Comparison of ENCODE assay signal across 18 cellular contexts in the genomic region with DNA sequence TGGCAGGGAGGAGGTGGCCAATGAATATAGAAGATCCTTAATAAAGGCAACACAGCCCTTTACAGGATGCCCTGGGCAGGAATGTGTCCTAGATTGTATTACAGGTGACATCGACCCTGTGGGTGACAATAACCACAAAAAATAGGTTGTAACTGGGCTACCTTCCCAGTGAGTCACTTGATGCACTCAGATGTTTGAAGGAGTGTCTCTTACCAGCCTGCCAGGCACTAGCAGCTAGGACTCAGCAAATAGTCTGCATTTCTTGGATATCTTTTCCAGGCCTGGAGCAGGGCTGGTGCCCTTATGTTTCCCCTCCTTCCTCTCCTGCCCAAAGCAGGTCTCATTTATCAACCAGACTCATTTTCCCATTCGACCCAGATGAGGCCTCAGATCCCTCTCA. TPM values are rescaled to one million over a fixed set of nuclear protein-coding genes. Genes with fewer than 3 reads are reported as not detected.
DNase-seq lines count a peak whose midpoint lies in the region; ATAC-seq, FAIRE-seq and TF ChIP-seq lines count a peak whose summit lies in the region.
"Had no signal": no experiment of that assay in that cellular context is flagged by ENCODE, and none has a peak within 500 bp of the region (broad histone marks: within the 10 kb centered on the region; RNA-seq: fewer than 3 reads in every experiment).

No MANE protein-coding gene starts in this region.

- H3K79me2 ChIP-seq in PC-9 (ENCODE audit: low read depth) = no peaks in the 10 kb centered on the region
- no peaks in the 10 kb centered on the region for H3K79me2 ChIP-seq in keratinocyte (ENCODE audit: control insufficient read depth, insufficient read depth, low read length)

- CTCF ChIA-PET in PC-9 (lab: Charles Lee) = no interaction called here

- FAIRE-seq in keratinocyte (lab: Jason Lieb, UNC) (peak; percentile 23), urothelium cell line (lab: Jason Lieb, UNC) (no peak)

- intact Hi-C loops in Right ventricle myocardium inferior (cut with DNase I) = no loop called here
- intact Hi-C loops in cardiac septum (cut with DNase I) = no loop called here
- intact Hi-C loops in PC-9 (cut with micrococcal nuclease; ENCODE audit: unreplicated experiment) = loop anchor here (5.0 kb wide), 1 partner anchor 50 kb away; a partner anchor contains a TSS

- H3K27ac ChIP-seq in PC-9 = no peak overlapping the region
- H3K27ac ChIP-seq in keratinocyte (ENCODE audit: control insufficient read depth, insufficient read depth, low read length) = no peak overlapping the region
- H3K27ac ChIP-seq: esophagus muscularis mucosa, WERI-Rb-1 had no signal

- no peaks in the 10 kb centered on the region for H3K9me1 ChIP-seq in keratinocyte (ENCODE audit: control insufficient read depth, extremely low read depth, insufficient read depth, low read length)

- H3K9me2 ChIP-seq in PC-9 (ENCODE audit: insufficient read depth) = no peaks in the 10 kb centered on the region

- ATAC-seq in Right ventricle myocardium inferior = peak; percentile 77
- ATAC-seq in GM19023 (IDR thresholded peaks at IDR 0.05; ENCODE audit: unreplicated experiment) = no peak
- ATAC-seq: activated CD8-positive, alpha-beta T cell treated with anti-CD3 and anti-CD28 coated beads for 36 hours; sciatic nerve had no signal

- H3K4me1 ChIP-seq in PC-9 (replicated peaks; ENCODE audit: insufficient read depth) (peaks cover 22% of the 10 kb centered on the region), keratinocyte (ENCODE audit: control insufficient read depth, extremely low read depth, insufficient read depth, low read length) (peaks cover 20% of the 10 kb centered on the region)
- H3K4me1 ChIP-seq: esophagus muscularis mucosa had no signal

- H4K20me1 ChIP-seq in PC-9 (ENCODE audit: insufficient read depth) (no peaks in the 10 kb centered on the region), keratinocyte (ENCODE audit: control insufficient read depth, extremely low read depth, insufficient read depth, low read length) (no peaks in the 10 kb centered on the region)

- DNase-seq in Right ventricle myocardium inferior (ENCODE audit: missing footprints) = no peak
- DNase-seq in cardiac septum (ENCODE audit: low spot score) = no peak
- DNase-seq in PC-9 = peak; percentile 62 to 89
- no peak for DNase-seq in keratinocyte (ENCODE audit: low read depth, low spot score)
- DNase-seq in urothelium cell line (ENCODE audit: low spot score) = peak; percentile 6
- no peak for DNase-seq in hypothalamus (lab: John Stamatoyannopoulos, UW)
- DNase-seq in KG1 (lab: John Stamatoyannopoulos, UW) = no peak
- DNase-seq: activated CD8-positive, alpha-beta T cell treated with anti-CD3 and anti-CD28 coated beads for 36 hours; activated naive CD8-positive, alpha-beta T cell treated with anti-CD3 and anti-CD28 coated beads, Interleukin-2, amount 10 ng/mL, durations not matched to agents 7 days and 5 days; CD8-positive, alpha-beta memory T cell; glutamatergic neuron; NCI-H2227 treated with DMSO at 0.1 percent for 48 hours; NK-92 treated with Interleukin-12 subunit alpha and Interleukin-12 subunit beta, amount 100 ng/mL, for 24 hours; stimulated activated CD4-positive, alpha-beta T cell treated with anti-CD3 and anti-CD28 coated beads, Interleukin-2, amount 100 ng/mL, for 24 hours; WERI-Rb-1 had no signal

- H3K27me3 ChIP-seq in PC-9 (ENCODE audit: insufficient read depth, low read depth) (no peaks in the 10 kb centered on the region), keratinocyte (ENCODE audit: control insufficient read depth, extremely low read depth, insufficient read depth, low read length) (no peaks in the 10 kb centered on the region)
- H3K27me3 ChIP-seq: esophagus muscularis mucosa had no signal

- no TSS peak for BruUV-seq in PC-9 (replicated peaks; lab: Mats Ljungman, UMichigan)

- H3K4me2 ChIP-seq in PC-9 (peak overlapping the region; percentile 24; the same call in 1 of the 2 replicates), keratinocyte (ENCODE audit: control insufficient read depth, extremely low read depth, insufficient read depth, low read depth, low read length) (no peak overlapping the region)

- dilution Hi-C loops in keratinocyte (cut with MboI; ENCODE audit: extremely low pct_ligation_motif_present, low sequenced_read_pairs) = no loop called here

- H3K9me3 ChIP-seq in PC-9 (ENCODE audit: insufficient read depth, low read depth) (no peaks in the 10 kb centered on the region), keratinocyte (ENCODE audit: control insufficient read depth, low read depth, low read length) (no peaks in the 10 kb centered on the region)
- H3K9me3 ChIP-seq: esophagus muscularis mucosa had no signal

- H3K4me3 ChIP-seq in PC-9 (no peak overlapping the region), keratinocyte (ENCODE audit: control insufficient read depth in 2 of 3, extremely low read depth in 1 of 3, insufficient read depth in 2 of 3, low read depth in 1 of 3, low read length in 3 of 3) (no peak overlapping the region)
- H3K4me3 ChIP-seq: esophagus muscularis mucosa had no signal

- H3F3A ChIP-seq in PC-9 (ENCODE audit: insufficient read depth, low read depth) = peaks cover 10% of the 10 kb centered on the region; the same call in 1 of the 2 replicates

- POLR2A ChIA-PET in PC-9 (lab: Charles Lee; ENCODE audit: unreplicated experiment) = interaction anchor here (0.7 kb wide), 1 partner anchor 61 kb away, joined by 3 read pairs; no protein-coding TSS in a partner anchor

- TF ChIP-seq CTCF in PC-9 (conservative IDR thresholded peaks at IDR 0.05) (no peak), keratinocyte (optimal IDR thresholded peaks at IDR 0.05 in 1 of 3, IDR thresholded peaks at IDR 0.05 in 1 of 3, conservative IDR thresholded peaks at IDR 0.05 in 1 of 3; ENCODE audit: extremely low read depth in 1 of 3, insufficient read depth in 2 of 3, low read length in 3 of 3) (no peak)

- H3K36me3 ChIP-seq in PC-9 (ENCODE audit: low read depth) (no peaks in the 10 kb centered on the region), keratinocyte (ENCODE audit: control insufficient read depth in 2 of 2, extremely low read depth in 1 of 2, insufficient read depth in 2 of 2, low read length in 2 of 2) (no peaks in the 10 kb centered on the region)
- H3K36me3 ChIP-seq: esophagus muscularis mucosa, WERI-Rb-1 had no signal

- no peak overlapping the region for H2AFZ ChIP-seq in PC-9
- H2AFZ ChIP-seq in keratinocyte (ENCODE audit: control insufficient read depth, low read length) = no peak overlapping the region

- no peak overlapping the region for H3K9ac ChIP-seq in keratinocyte (ENCODE audit: control insufficient read depth, extremely low read depth, insufficient read depth, low read length)

RNA-seq across cellular contexts. Expression of a gene that starts 50.9 kb away (rescaled TPM):
- total RNA-seq in Right ventricle myocardium inferior (53.6 TPM), cardiac septum (39.9 TPM), PC-9 (2021) (44.5 and 53.1 TPM in 2 replicates)
- polyA plus RNA-seq in keratinocyte = 15.1 to 21.7 TPM (median 15.3 TPM) in 3 replicates
- 3.3 TPM for polyA plus RNA-seq in keratinocyte (2011; ENCODE audit: low read depth)
- 15.8 and 17.1 TPM in 2 replicates for polyA plus RNA-seq in keratinocyte (2011; cell fraction: cytosol; rRNA removed)
- polyA plus RNA-seq in keratinocyte (2011; cell fraction: nucleus; rRNA removed) = 27.3 and 28.8 TPM in 2 replicates
- polyA plus RNA-seq in keratinocyte (2012; ENCODE audit: low replicate concordance) = 11.7 and 17.9 TPM in 2 replicates
- polyA minus RNA-seq in keratinocyte = 30.2 to 34.8 TPM (median 32.6 TPM) in 3 replicates
- polyA minus RNA-seq in keratinocyte (2011; cell fraction: cytosol; rRNA and poly(A)+ RNA removed) = 21.9 TPM
- polyA minus RNA-seq in keratinocyte (2011; cell fraction: nucleus; rRNA and poly(A)+ RNA removed) = 18.9 and 29.3 TPM in 2 replicates

Comparison
In these comparisons a context has a peak if more than half of its experiments do, and no peak if none do; other contexts are left out.
1. DNase-seq: peak in PC-9 (2 of 2) and urothelium cell line (single experiment); none in Right ventricle myocardium inferior (single experiment), cardiac septum (single experiment), keratinocyte (single experiment), hypothalamus (0 of 51) and KG1 (single experiment).